Comparison of ENCODE assay signal across 14 cellular contexts in genomic region chr1:154422521-154422920, GRCh38. TPM values are rescaled to one million over a fixed set of nuclear protein-coding genes. Genes with fewer than 3 reads are reported as not detected.
DNase-seq lines count a peak whose midpoint lies in the region; ATAC-seq and TF ChIP-seq lines count a peak whose summit lies in the region.
"Had no signal": no experiment of that assay in that cellular context is flagged by ENCODE, and none has a peak within 500 bp of the region (broad histone marks: within the 10 kb centered on the region; RNA-seq: fewer than 3 reads in every experiment).

No MANE protein-coding gene starts in this region.

- H3K4me3 ChIP-seq in right lobe of liver (no peak overlapping the region), suprapubic skin (no peak overlapping the region)

- WGBS in right lobe of liver (ENCODE audit: insufficient coverage, low coverage, low lambda C conversion rate, missing lambda C conversion rate): 17% methylated on average over 4 of the region's 9 CpGs
- 56% methylated on average over 9 of the region's 9 CpGs for WGBS in suprapubic skin

- no peaks in the 10 kb centered on the region for H3K36me3 Mint-ChIP-seq in activated T-cell treated with anti-CD3 and anti-CD28 coated beads, Interleukin-2, amount 50 U/mL, for 24 hours (ENCODE audit: low read depth)
- H3K36me3 Mint-ChIP-seq in chondrocyte (ENCODE audit: low read depth): no peaks in the 10 kb centered on the region

- intact Hi-C loops in right lobe of liver (cut with DNase I): no loop called here

- H3K27ac ChIP-seq in angular gyrus (ENCODE audit: low read depth, low read length) (peak overlapping the region; percentile 59), right lobe of liver (peak overlapping the region; percentile 71 to 98 (median 94)), suprapubic skin (peak overlapping the region; percentile 96)

- no peak for DNase-seq in activated T-cell treated with anti-CD3 and anti-CD28 coated beads, Interleukin-2, amount 50 U/mL, for 24 hours
- no peak for DNase-seq in activated T-cell treated with anti-CD3 and anti-CD28 coated beads, Interleukin-2, amount 50 U/mL, for 48 hours
- DNase-seq in right lobe of liver: peak in 1 of 3 donors; percentile 51
- no peak for DNase-seq in suprapubic skin (ENCODE audit: low spot score in 2 of 2)
- no peak for DNase-seq in stimulated activated naive CD8-positive, alpha-beta T cell treated with anti-CD3 and anti-CD28 coated beads, Interleukin-15, amount 100 ng/mL, for 72 hours
- DNase-seq in effector CD4-positive, alpha-beta T cell: no peak
- no peak for DNase-seq in chondrocyte (ENCODE audit: low spot score)
- DNase-seq: DMS153; effector memory CD8-positive, alpha-beta T cell; NCI-H1105 treated with DMSO at 0.1 percent for 48 hours; NCI-H774; trophoblast cell had no signal

- H3K4me3 Mint-ChIP-seq in activated T-cell treated with anti-CD3 and anti-CD28 coated beads, Interleukin-2, amount 50 U/mL, for 24 hours: no peak overlapping the region
- no peak overlapping the region for H3K4me3 Mint-ChIP-seq in stimulated activated naive CD8-positive, alpha-beta T cell treated with anti-CD3 and anti-CD28 coated beads, Interleukin-15, amount 100 ng/mL, for 72 hours
- H3K4me3 Mint-ChIP-seq in chondrocyte (ENCODE audit: unreplicated experiment): no peak overlapping the region
- H3K4me3 Mint-ChIP-seq: effector memory CD8-positive, alpha-beta T cell had no signal

- no peaks in the 10 kb centered on the region for H3K9me3 Mint-ChIP-seq in activated T-cell treated with anti-CD3 and anti-CD28 coated beads, Interleukin-2, amount 50 U/mL, for 24 hours
- no peaks in the 10 kb centered on the region for H3K9me3 Mint-ChIP-seq in stimulated activated naive CD8-positive, alpha-beta T cell treated with anti-CD3 and anti-CD28 coated beads, Interleukin-15, amount 100 ng/mL, for 72 hours
- H3K9me3 Mint-ChIP-seq in chondrocyte (ENCODE audit: low read depth): no peaks in the 10 kb centered on the region
- H3K9me3 Mint-ChIP-seq: effector memory CD8-positive, alpha-beta T cell had no signal

- H3K9me3 ChIP-seq in right lobe of liver (no peaks in the 10 kb centered on the region), suprapubic skin (no peaks in the 10 kb centered on the region)

- H3K27me3 Mint-ChIP-seq in activated T-cell treated with anti-CD3 and anti-CD28 coated beads, Interleukin-2, amount 50 U/mL, for 24 hours: no peaks in the 10 kb centered on the region
- H3K27me3 Mint-ChIP-seq in stimulated activated naive CD8-positive, alpha-beta T cell treated with anti-CD3 and anti-CD28 coated beads, Interleukin-15, amount 100 ng/mL, for 72 hours: no peaks in the 10 kb centered on the region
- no peaks in the 10 kb centered on the region for H3K27me3 Mint-ChIP-seq in chondrocyte (ENCODE audit: low read depth)
- H3K27me3 Mint-ChIP-seq: effector memory CD8-positive, alpha-beta T cell had no signal

- H3K27ac Mint-ChIP-seq in activated T-cell treated with anti-CD3 and anti-CD28 coated beads, Interleukin-2, amount 50 U/mL, for 24 hours: peak overlapping the region; percentile 60
- H3K27ac Mint-ChIP-seq in stimulated activated naive CD8-positive, alpha-beta T cell treated with anti-CD3 and anti-CD28 coated beads, Interleukin-15, amount 100 ng/mL, for 72 hours: peak overlapping the region in 1 of 2 donors; percentile 30
- no peak overlapping the region for H3K27ac Mint-ChIP-seq in chondrocyte (ENCODE audit: unreplicated experiment)
- H3K27ac Mint-ChIP-seq: effector memory CD8-positive, alpha-beta T cell had no signal

- H3K4me1 Mint-ChIP-seq in activated T-cell treated with anti-CD3 and anti-CD28 coated beads, Interleukin-2, amount 50 U/mL, for 24 hours (ENCODE audit: low read depth): peaks cover 88% of the 10 kb centered on the region
- peaks cover 92% of the 10 kb centered on the region for H3K4me1 Mint-ChIP-seq in stimulated activated naive CD8-positive, alpha-beta T cell treated with anti-CD3 and anti-CD28 coated beads, Interleukin-15, amount 100 ng/mL, for 72 hours
- H3K4me1 Mint-ChIP-seq in chondrocyte (ENCODE audit: low read depth): peaks cover 62% of the 10 kb centered on the region

- TF ChIP-seq POLR2A in right lobe of liver (IDR thresholded peaks at IDR 0.05): no peak
- no peak for TF ChIP-seq POLR2A in suprapubic skin (IDR thresholded peaks at IDR 0.05)

- H3K27me3 ChIP-seq in right lobe of liver (no peaks in the 10 kb centered on the region), suprapubic skin (no peaks in the 10 kb centered on the region)

- no peak for TF ChIP-seq EP300 in suprapubic skin (IDR thresholded peaks at IDR 0.05)

- no peak for TF ChIP-seq CTCF in right lobe of liver (IDR thresholded peaks at IDR 0.05)
- TF ChIP-seq CTCF in suprapubic skin (IDR thresholded peaks at IDR 0.05): no peak
- TF ChIP-seq CTCF in chondrocyte (IDR thresholded peaks at IDR 0.05): no peak

- H3K4me1 ChIP-seq in right lobe of liver (peaks cover 0 to 77% (median 41%) of the 10 kb centered on the region in 4 donors), suprapubic skin (peaks cover 82% of the 10 kb centered on the region)

- H3K36me3 ChIP-seq in right lobe of liver (peaks cover 0 to 11% (median 3%) of the 10 kb centered on the region in 4 donors), suprapubic skin (no peaks in the 10 kb centered on the region)

- ATAC-seq in right lobe of liver: no peak
- no peak for ATAC-seq in stimulated activated naive CD8-positive, alpha-beta T cell treated with anti-CD3 and anti-CD28 coated beads, Interleukin-15, amount 100 ng/mL, for 72 hours
- ATAC-seq: effector memory CD8-positive, alpha-beta T cell; right cardiac atrium had no signal

RNA-seq across cellular contexts. Expression of gene IL6R, which starts 17.4 kb away (rescaled TPM):
- total RNA-seq in right lobe of liver (100 to 1,000 TPM in 2 of 6 experiments, 10 to 100 TPM in 4; 32.2 to 145 (median 68.2) TPM), suprapubic skin (10 to 100 TPM; 16.1 to 22.9 (median 20.8) TPM), chondrocyte (1.1 to 1.4 TPM (median 1.3 TPM) in 3 replicates)
